ENCODE assay signal across 14 cellular contexts in the genomic region with DNA sequence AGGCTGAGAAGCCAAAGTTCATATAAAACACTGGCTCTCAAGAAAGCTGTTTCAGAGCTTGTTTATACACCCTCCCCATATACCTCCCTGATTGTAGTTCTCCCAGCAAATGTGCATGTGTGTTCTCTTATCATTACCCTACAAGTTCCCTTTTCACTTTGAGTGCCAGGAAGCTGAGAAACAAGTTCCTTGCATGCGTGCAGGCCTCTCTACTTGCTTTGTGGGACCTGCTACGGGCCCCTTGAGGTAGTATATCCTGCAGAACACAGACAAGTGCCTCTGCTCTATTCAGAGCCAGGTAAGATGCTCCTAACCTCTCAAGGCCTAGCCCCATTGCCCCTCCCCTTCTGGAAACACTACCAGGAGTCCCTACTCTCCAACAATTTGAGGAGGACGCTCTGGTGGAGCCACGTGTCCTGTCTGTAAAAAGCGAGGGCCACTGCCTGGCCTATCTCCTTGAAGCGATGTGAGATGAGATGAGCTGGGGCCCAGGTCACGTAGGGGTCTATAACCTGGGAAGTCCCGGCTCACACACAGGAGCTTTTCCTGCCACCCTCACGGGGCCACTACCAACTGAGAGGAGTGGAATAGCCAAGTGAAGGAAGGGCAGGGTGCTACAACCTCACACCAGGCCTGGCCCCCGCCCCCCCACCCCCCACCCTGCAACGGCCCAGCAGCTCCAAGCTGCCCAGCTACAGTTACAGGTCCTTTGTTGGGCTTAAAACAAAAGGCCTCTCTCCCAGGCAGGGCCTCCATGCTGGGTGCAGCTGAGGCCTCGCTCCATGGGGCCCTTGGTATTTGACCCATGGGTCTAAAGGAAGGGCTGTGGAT. TPM values are rescaled to one million over a fixed set of nuclear protein-coding genes. Genes with fewer than 3 reads are reported as not detected.
DNase-seq lines count a peak whose midpoint lies in the region; ATAC-seq, FAIRE-seq and TF ChIP-seq lines count a peak whose summit lies in the region.
"Had no signal": no experiment of that assay in that cellular context is flagged by ENCODE, and none has a peak within 500 bp of the region (broad histone marks: within the 10 kb centered on the region; RNA-seq: fewer than 3 reads in every experiment).

No MANE protein-coding gene starts in this region.

- H3K36me3 ChIP-seq in heart right ventricle: peaks cover 0 to 4% (median 0%) of the 10 kb centered on the region in 9 donors
- H3K36me3 ChIP-seq in K562 (ENCODE audit: control insufficient read depth, insufficient read depth, low read length): peaks cover 3% of the 10 kb centered on the region; the same call in 2 of the 3 replicates

- no peak for ATAC-seq in heart right ventricle
- no peak for ATAC-seq in left ventricle myocardium superior
- ATAC-seq in K562: peak; percentile 30; the same call in 2 of the 3 replicates
- ATAC-seq in GM18870 (IDR thresholded peaks at IDR 0.05; ENCODE audit: unreplicated experiment): no peak
- ATAC-seq: left lobe of liver, sciatic nerve, T-cell had no signal

- intact Hi-C loops in heart right ventricle (cut with DNase I): loop anchor here in 2 of 10 donors (2.0 to 10.0 kb wide), 2 partner anchors 22 to 452 kb away; no protein-coding TSS in a partner anchor
- intact Hi-C loops in left ventricle myocardium superior (cut with micrococcal nuclease): no loop called here
- intact Hi-C loops in K562 (cut with micrococcal nuclease): no loop called here

- no peaks in the 10 kb centered on the region for H3K9me3 Mint-ChIP-seq in nephron
- no peaks in the 10 kb centered on the region for H3K9me3 Mint-ChIP-seq in activated T-cell treated with anti-CD3 and anti-CD28 coated beads, Interleukin-2, amount 50 U/mL, for 24 hours
- H3K9me3 Mint-ChIP-seq: T-cell had no signal

- H3K79me2 ChIP-seq in K562 (ENCODE audit: control insufficient read depth, insufficient read depth, low read length): peaks cover 67% of the 10 kb centered on the region

- TF ChIP-seq EP300 in K562 (IDR thresholded peaks at IDR 0.05; ENCODE audit: low read length): no peak

- H3K9me1 ChIP-seq in K562 (ENCODE audit: control insufficient read depth, insufficient read depth, low read length): peaks cover 2% of the 10 kb centered on the region

- WGBS in heart right ventricle, 2 donors: 61 to 63% methylated on average over 12 of the region's 12 CpGs
- WGBS in K562 (ENCODE audit: insufficient coverage, low coverage, missing lambda C conversion rate): 26% methylated on average over 9 of the region's 12 CpGs

- peak overlapping the region in 1 of 2 experiments; percentile 78; a peak in 2 of 4 replicates for H3K9ac ChIP-seq in K562 (ENCODE audit: insufficient read depth in 1 of 2, low read depth in 2 of 2, low read length in 2 of 2)

- H3K36me3 Mint-ChIP-seq in nephron (ENCODE audit: low read depth): no peaks in the 10 kb centered on the region
- H3K36me3 Mint-ChIP-seq in activated T-cell treated with anti-CD3 and anti-CD28 coated beads, Interleukin-2, amount 50 U/mL, for 24 hours (ENCODE audit: low read depth): peaks cover 12% of the 10 kb centered on the region
- H3K36me3 Mint-ChIP-seq: T-cell had no signal

- no peak for TF ChIP-seq CTCF in heart right ventricle (IDR thresholded peaks at IDR 0.05)
- TF ChIP-seq CTCF in K562 (IDR thresholded peaks at IDR 0.05 in 2 of 3, conservative IDR thresholded peaks at IDR 0.05 in 1 of 3; ENCODE audit: insufficient read depth in 2 of 3, low read depth in 1 of 3, low read length in 3 of 3): no peak
- TF ChIP-seq CTCF in nephron (IDR thresholded peaks at IDR 0.05; ENCODE audit: unreplicated experiment in 3 of 3): no peak

- no TSS peak for BruUV-seq in K562 (replicated peaks; lab: Mats Ljungman, UMichigan)

- peak overlapping the region in 2 of 3 experiments; percentile 43 to 70 for H3K27ac Mint-ChIP-seq in nephron
- no peak overlapping the region for H3K27ac Mint-ChIP-seq in activated T-cell treated with anti-CD3 and anti-CD28 coated beads, Interleukin-2, amount 50 U/mL, for 24 hours
- H3K27ac Mint-ChIP-seq: T-cell had no signal

- H3K4me2 ChIP-seq in K562 (ENCODE audit: insufficient read depth, low read length): peak overlapping the region; percentile 37

- in situ Hi-C loops in K562 (cut with MboI): no loop called here

- DNase-seq in heart right ventricle (no peak), left ventricle myocardium superior (no peak), K562 (ENCODE audit: extremely low read depth in 1 of 4, low spot score in 3 of 4) (peak in 2 of 4 experiments; percentile 33 to 54), DMS79 treated with DMSO at 0.1 percent for 48 hours (lab: John Stamatoyannopoulos, UW) (no peak)
- DNase-seq in activated T-cell treated with anti-CD3 and anti-CD28 coated beads, Interleukin-2, amount 50 U/mL, for 24 hours: no peak
- no peak for DNase-seq in activated CD4-positive, alpha-beta T cell treated with anti-CD3 and anti-CD28 coated beads for 1 hour
- DNase-seq: activated CD8-positive, alpha-beta memory T cell treated with anti-CD3 and anti-CD28 coated beads, Interleukin-2, amount 50 U/mL, for 48 hours; NCI-H446 treated with DMSO at 0.1 percent for 48 hours; T-cell had no signal

- peaks cover 9% of the 10 kb centered on the region for H4K20me1 ChIP-seq in K562 (replicated peaks; ENCODE audit: control insufficient read depth, insufficient read depth, low read length)

- CTCF ChIA-PET in K562 (lab: Yijun Ruan, JAX; ENCODE audit: low intra/inter-chr PET ratio): no interaction called here

- no peak for TF ChIP-seq RAD21 in K562 (CRISPR knock-in tag; conservative IDR thresholded peaks at IDR 0.05 in 1 of 2, IDR thresholded peaks at IDR 0.05 in 1 of 2)

- H3K27ac ChIP-seq in heart right ventricle (peak overlapping the region; percentile 77 to 99 (median 96)), K562 (ENCODE audit: extremely low read depth, low read depth, low read length) (peak overlapping the region; percentile 73)

- peak; percentile 79 for FAIRE-seq in K562 (lab: Jason Lieb, UNC)

- H3K4me3 ChIP-seq in heart right ventricle (no peak overlapping the region), K562 (no peak overlapping the region)

- no peak overlapping the region for H2AFZ ChIP-seq in K562 (ENCODE audit: low read depth, low read length)

- POLR2A ChIA-PET in K562 (lab: Yijun Ruan, JAX): interaction anchor here (1.1 to 3.6 kb wide), 2 partner anchors 20 to 28 kb away, joined by 3 to 26 read pairs; partner anchors contain the start of gene POLDIP3

- H3K4me3 Mint-ChIP-seq in nephron: no peak overlapping the region
- H3K4me3 Mint-ChIP-seq in activated T-cell treated with anti-CD3 and anti-CD28 coated beads, Interleukin-2, amount 50 U/mL, for 24 hours: no peak overlapping the region
- H3K4me3 Mint-ChIP-seq: T-cell had no signal

- no peak for TF ChIP-seq POLR2A in K562 (conservative IDR thresholded peaks at IDR 0.05)

- H3K4me1 ChIP-seq in heart right ventricle: peaks cover 45 to 91% (median 74%) of the 10 kb centered on the region in 9 donors
- peaks cover 50 to 55% of the 10 kb centered on the region in 2 experiments for H3K4me1 ChIP-seq in K562 (replicated peaks in 1 of 2; ENCODE audit: control insufficient read depth in 2 of 2, insufficient read depth in 2 of 2, low read length in 2 of 2)

- no peaks in the 10 kb centered on the region for H3K27me3 ChIP-seq in heart right ventricle
- no peaks in the 10 kb centered on the region for H3K27me3 ChIP-seq in K562 (ENCODE audit: control insufficient read depth in 2 of 2, insufficient read depth in 2 of 2, low read length in 2 of 2)

- H3K27me3 Mint-ChIP-seq in nephron (ENCODE audit: low read depth): no peaks in the 10 kb centered on the region
- H3K27me3 Mint-ChIP-seq in activated T-cell treated with anti-CD3 and anti-CD28 coated beads, Interleukin-2, amount 50 U/mL, for 24 hours: no peaks in the 10 kb centered on the region
- H3K27me3 Mint-ChIP-seq: T-cell had no signal

- H3K9me3 ChIP-seq in heart right ventricle: no peaks in the 10 kb centered on the region
- H3K9me3 ChIP-seq in K562 (replicated peaks; ENCODE audit: control insufficient read depth, insufficient read depth, low read depth, low read length): no peaks in the 10 kb centered on the region

- H3K4me1 Mint-ChIP-seq in nephron: peaks cover 36% of the 10 kb centered on the region
- peaks cover 34% of the 10 kb centered on the region for H3K4me1 Mint-ChIP-seq in activated T-cell treated with anti-CD3 and anti-CD28 coated beads, Interleukin-2, amount 50 U/mL, for 24 hours (ENCODE audit: low read depth)

RNA-seq across cellular contexts. Expression of gene ATP5MGL, which starts 2.6 kb away (rescaled TPM):
- total RNA-seq in heart right ventricle: 1 to 10 TPM in 1 of 10 donors, under 1 TPM in 9; 0.32 to 1.2 (median 0.50) TPM
- polyA plus RNA-seq in heart right ventricle: not detected
- 0.55 TPM for total RNA-seq in left ventricle myocardium superior
- total RNA-seq in K562 (2011; cell fraction: chromatin; rRNA removed; ENCODE audit: low replicate concordance): 8.4 and 14.5 TPM in 2 replicates
- total RNA-seq in K562 (2011; cell fraction: nucleolus; rRNA removed): 6.3 and 6.8 TPM in 2 replicates
- total RNA-seq in K562 (2011; cell fraction: nucleoplasm; rRNA removed): 8.3 and 17.9 TPM in 2 replicates
- total RNA-seq in K562 (2014; rRNA removed): not detected in 2 replicates
- total RNA-seq in K562 (2014; rRNA removed; fragmentation: Illumina TruSeq; extraction: Trizol): 0.25 and 0.41 TPM in 2 replicates
- 0.25 and 0.38 TPM in 2 replicates for total RNA-seq in K562 (2015; rRNA removed; fragmentation: Illumina TruSeq; extraction: Trizol)
- total RNA-seq in K562 (2021): 0.31 and 0.35 TPM in 2 replicates
- 0.17 TPM in 1 of 2 replicates, not detected in the other for polyA plus RNA-seq in K562 (2011; rRNA removed)
- 0.12 TPM in 1 of 2 replicates, not detected in the other for polyA plus RNA-seq in K562 (2011; cell fraction: cytosol; rRNA removed)
- polyA plus RNA-seq in K562 (2011; cell fraction: nucleus; rRNA removed): 0.36 and 0.37 TPM in 2 replicates
- polyA plus RNA-seq in K562 (2012): not detected in 2 replicates
- polyA plus RNA-seq in K562 (2014; fragmentation: Illumina TruSeq; extraction: Trizol): not detected in 2 replicates
- polyA plus RNA-seq in K562 (2014; fragmentation: Nextera tagmentation; extraction: Ambion mirVana): under 1 TPM; 0.13 to 0.34 TPM
- 0.09 TPM in 1 of 2 replicates, not detected in the other for polyA plus RNA-seq in K562 (2014; rRNA removed)
- 0.74 and 1.0 TPM in 2 replicates for polyA minus RNA-seq in K562 (2011; rRNA and poly(A)+ RNA removed)
- polyA minus RNA-seq in K562 (2011; cell fraction: cytosol; rRNA and poly(A)+ RNA removed): not detected in 2 replicates
- 0.44 and 0.67 TPM in 2 replicates for polyA minus RNA-seq in K562 (2011; cell fraction: nucleus; rRNA and poly(A)+ RNA removed)
- total RNA-seq: LHCN-M2 had no signal

RNA-seq across cellular contexts. Expression of gene CYB5R3, which starts 6.2 kb away (rescaled TPM):
- total RNA-seq in heart right ventricle: 100 to 1,000 TPM; 261 to 633 (median 312) TPM
- polyA plus RNA-seq in heart right ventricle: 100 to 1,000 TPM in 1 of 2 donors, 10 to 100 TPM in 1; 91.9 to 303 TPM
- total RNA-seq in left ventricle myocardium superior: 283 TPM
- 13.9 and 37.9 TPM in 2 replicates for total RNA-seq in K562 (2011; cell fraction: chromatin; rRNA removed; ENCODE audit: low replicate concordance)
- total RNA-seq in K562 (2011; cell fraction: nucleolus; rRNA removed): 38.5 and 38.7 TPM in 2 replicates
- 25.3 and 37.0 TPM in 2 replicates for total RNA-seq in K562 (2011; cell fraction: nucleoplasm; rRNA removed)
- total RNA-seq in K562 (2014; rRNA removed): 28.7 and 43.2 TPM in 2 replicates
- total RNA-seq in K562 (2014; rRNA removed; fragmentation: Illumina TruSeq; extraction: Trizol): 10.9 and 13.5 TPM in 2 replicates
- total RNA-seq in K562 (2015; rRNA removed; fragmentation: Illumina TruSeq; extraction: Trizol): 20.0 and 21.0 TPM in 2 replicates
- 66.7 and 66.8 TPM in 2 replicates for total RNA-seq in K562 (2021)
- polyA plus RNA-seq in K562 (2011; rRNA removed): 23.4 and 60.3 TPM in 2 replicates
- 41.8 and 76.5 TPM in 2 replicates for polyA plus RNA-seq in K562 (2011; cell fraction: cytosol; rRNA removed)
- polyA plus RNA-seq in K562 (2011; cell fraction: nucleus; rRNA removed): 21.3 and 28.1 TPM in 2 replicates
- polyA plus RNA-seq in K562 (2012): 46.5 and 68.5 TPM in 2 replicates
- 59.2 and 83.9 TPM in 2 replicates for polyA plus RNA-seq in K562 (2014; fragmentation: Illumina TruSeq; extraction: Trizol)
- polyA plus RNA-seq in K562 (2014; fragmentation: Nextera tagmentation; extraction: Ambion mirVana): 1 to 10 TPM; 1.4 to 3.9 TPM
- polyA plus RNA-seq in K562 (2014; rRNA removed): 37.6 and 45.0 TPM in 2 replicates
- 21.7 and 21.8 TPM in 2 replicates for polyA minus RNA-seq in K562 (2011; rRNA and poly(A)+ RNA removed)
- 30.6 and 64.6 TPM in 2 replicates for polyA minus RNA-seq in K562 (2011; cell fraction: cytosol; rRNA and poly(A)+ RNA removed)
- 7.7 and 11.7 TPM in 2 replicates for polyA minus RNA-seq in K562 (2011; cell fraction: nucleus; rRNA and poly(A)+ RNA removed)

RNA-seq across cellular contexts. Expression of gene POLDIP3, which starts 28.3 kb away (rescaled TPM):
- total RNA-seq in heart right ventricle (10 to 100 TPM; 27.2 to 42.6 (median 33.6) TPM), left ventricle myocardium superior (39.4 TPM), K562 (2014; rRNA removed) (24.9 and 39.1 TPM in 2 replicates), K562 (2014; rRNA removed; fragmentation: Illumina TruSeq; extraction: Trizol) (23.5 and 24.1 TPM in 2 replicates), K562 (2015; rRNA removed; fragmentation: Illumina TruSeq; extraction: Trizol) (25.5 and 26.3 TPM in 2 replicates), K562 (2021) (47.3 and 53.6 TPM in 2 replicates)
- polyA plus RNA-seq in heart right ventricle (10 to 100 TPM; 11.9 to 32.6 TPM), K562 (2011; rRNA removed) (44.4 and 53.8 TPM in 2 replicates), K562 (2014; fragmentation: Illumina TruSeq; extraction: Trizol) (47.7 and 53.0 TPM in 2 replicates), K562 (2014; fragmentation: Nextera tagmentation; extraction: Ambion mirVana) (10 to 100 TPM; 14.3 to 22.3 TPM), K562 (2014; rRNA removed) (39.8 and 45.4 TPM in 2 replicates)
- 48.1 and 83.3 TPM in 2 replicates for total RNA-seq in K562 (2011; cell fraction: chromatin; rRNA removed; ENCODE audit: low replicate concordance)
- 38.3 and 41.5 TPM in 2 replicates for total RNA-seq in K562 (2011; cell fraction: nucleolus; rRNA removed)
- total RNA-seq in K562 (2011; cell fraction: nucleoplasm; rRNA removed): 41.4 and 45.6 TPM in 2 replicates
- 32.6 and 35.2 TPM in 2 replicates for polyA plus RNA-seq in K562 (2011; cell fraction: cytosol; rRNA removed)
- 57.4 and 60.2 TPM in 2 replicates for polyA plus RNA-seq in K562 (2011; cell fraction: nucleus; rRNA removed)
- polyA plus RNA-seq in K562 (2012): 44.3 and 46.7 TPM in 2 replicates
- polyA minus RNA-seq in K562 (2011; rRNA and poly(A)+ RNA removed): 28.0 and 31.6 TPM in 2 replicates
- 18.9 and 27.0 TPM in 2 replicates for polyA minus RNA-seq in K562 (2011; cell fraction: cytosol; rRNA and poly(A)+ RNA removed)
- polyA minus RNA-seq in K562 (2011; cell fraction: nucleus; rRNA and poly(A)+ RNA removed): 13.5 and 18.8 TPM in 2 replicates
